ENCODE assay signal across 7 cellular contexts in genomic region chr17:4858880-4859260, GRCh38. TPM values are rescaled to one million over a fixed set of nuclear protein-coding genes. Genes with fewer than 3 reads are reported as not detected.
DNase-seq lines count a peak whose midpoint lies in the region; ATAC-seq and TF ChIP-seq lines count a peak whose summit lies in the region.
"Had no signal": no experiment of that assay in that cellular context is flagged by ENCODE, and none has a peak within 500 bp of the region (broad histone marks: within the 10 kb centered on the region; RNA-seq: fewer than 3 reads in every experiment).

No MANE protein-coding gene starts in this region.

- peak in 37 of 56 donors; percentile 11 to 67 (median 37) for DNase-seq in amygdala (lab: John Stamatoyannopoulos, UW)
- no peak for DNase-seq in tibial nerve (ENCODE audit: low spot score in 2 of 2)
- no peak for DNase-seq in natural killer cell treated with Interleukin-12 subunit alpha and Interleukin-12 subunit beta and Interleukin-15 and Interleukin-18, amount 100 ng/mL, for 72 hours (ENCODE audit: low spot score)
- no peak for DNase-seq in dedifferentiated amniotic fluid mesenchymal stem cell (ENCODE audit: extremely low spot score)
- no peak for DNase-seq in NCI-H2227 treated with DMSO at 0.1 percent for 48 hours (lab: John Stamatoyannopoulos, UW)
- DNase-seq: NCI-H1436 treated with DMSO at 0.1 percent for 48 hours had no signal

- ATAC-seq in natural killer cell treated with Interleukin-12 subunit alpha and Interleukin-12 subunit beta and Interleukin-15 and Interleukin-18, amount 100 ng/mL, for 72 hours = no peak

- 23 to 33% methylated on average over 5 of the region's 5 CpGs for WGBS in tibial nerve, 2 donors

- H3K4me3 ChIP-seq in iPS-15b (ENCODE audit: low read depth, low read length) = peak overlapping the region; percentile 1
- H3K4me3 ChIP-seq in tibial nerve = no peak overlapping the region

- H3K36me3 ChIP-seq in iPS-15b (ENCODE audit: control insufficient read depth, insufficient read depth, low read length) = peaks cover 7% of the 10 kb centered on the region
- H3K36me3 ChIP-seq in tibial nerve = no peaks in the 10 kb centered on the region

- H3K27ac Mint-ChIP-seq in natural killer cell treated with Interleukin-12 subunit alpha and Interleukin-12 subunit beta and Interleukin-15 and Interleukin-18, amount 100 ng/mL, for 72 hours = no peak overlapping the region

- H3K36me3 Mint-ChIP-seq in natural killer cell treated with Interleukin-12 subunit alpha and Interleukin-12 subunit beta and Interleukin-15 and Interleukin-18, amount 100 ng/mL, for 72 hours = no peaks in the 10 kb centered on the region

- no peak for TF ChIP-seq CTCF in tibial nerve (IDR thresholded peaks at IDR 0.05)

- peak overlapping the region; percentile 36 to 91 (median 81) for H3K27ac ChIP-seq in tibial nerve

- H3K27me3 ChIP-seq in iPS-15b (ENCODE audit: control insufficient read depth, insufficient read depth, low read length) = no peaks in the 10 kb centered on the region
- no peaks in the 10 kb centered on the region for H3K27me3 ChIP-seq in tibial nerve

- no peak for TF ChIP-seq EP300 in tibial nerve (IDR thresholded peaks at IDR 0.05)

- H3K4me1 ChIP-seq in iPS-15b (ENCODE audit: control insufficient read depth, insufficient read depth, low read length) (peaks cover 37% of the 10 kb centered on the region), tibial nerve (peaks cover 0 to 84% (median 43%) of the 10 kb centered on the region in 4 donors)

- no peak for TF ChIP-seq POLR2A in tibial nerve (IDR thresholded peaks at IDR 0.05)

- H3K4me1 Mint-ChIP-seq in natural killer cell treated with Interleukin-12 subunit alpha and Interleukin-12 subunit beta and Interleukin-15 and Interleukin-18, amount 100 ng/mL, for 72 hours (ENCODE audit: low read depth in 2 of 2) = peaks cover 10 to 29% of the 10 kb centered on the region in 2 donors

- no peaks in the 10 kb centered on the region for H3K9me3 Mint-ChIP-seq in natural killer cell treated with Interleukin-12 subunit alpha and Interleukin-12 subunit beta and Interleukin-15 and Interleukin-18, amount 100 ng/mL, for 72 hours

- H3K27me3 Mint-ChIP-seq in natural killer cell treated with Interleukin-12 subunit alpha and Interleukin-12 subunit beta and Interleukin-15 and Interleukin-18, amount 100 ng/mL, for 72 hours = no peaks in the 10 kb centered on the region

- H3K4me3 Mint-ChIP-seq in natural killer cell treated with Interleukin-12 subunit alpha and Interleukin-12 subunit beta and Interleukin-15 and Interleukin-18, amount 100 ng/mL, for 72 hours = no peak overlapping the region

- H3K9me3 ChIP-seq in iPS-15b (ENCODE audit: control insufficient read depth, insufficient read depth, low read length) (no peaks in the 10 kb centered on the region), tibial nerve (no peaks in the 10 kb centered on the region)

- H3K9ac ChIP-seq in iPS-15b (ENCODE audit: low read depth, low read length) = no peak overlapping the region

RNA-seq across cellular contexts. Expression of gene MINK1, which starts 25.7 kb away (rescaled TPM):
- 10 to 100 TPM; 57.1 to 94.3 (median 85.7) TPM for total RNA-seq in tibial nerve
- total RNA-seq in natural killer cell treated with Interleukin-12 subunit alpha and Interleukin-12 subunit beta and Interleukin-15 and Interleukin-18, amount 100 ng/mL, for 72 hours = 10 to 100 TPM; 72.4 to 98.2 TPM

RNA-seq across cellular contexts. Expression of gene C17orf107, which starts 40.5 kb away (rescaled TPM):
- total RNA-seq in tibial nerve = 1 to 10 TPM in 3 of 4 donors, under 1 TPM in 1; 0.90 to 2.0 (median 1.3) TPM
- total RNA-seq in natural killer cell treated with Interleukin-12 subunit alpha and Interleukin-12 subunit beta and Interleukin-15 and Interleukin-18, amount 100 ng/mL, for 72 hours = 1 to 10 TPM; 1.3 to 2.3 TPM

RNA-seq across cellular contexts. Expression of gene CHRNE, which starts 44.0 kb away (rescaled TPM):
- total RNA-seq in tibial nerve = 1 to 10 TPM in 2 of 4 donors, under 1 TPM in 2; 0.22 to 2.5 (median 1.0) TPM
- 1 to 10 TPM; 3.9 to 7.6 TPM for total RNA-seq in natural killer cell treated with Interleukin-12 subunit alpha and Interleukin-12 subunit beta and Interleukin-15 and Interleukin-18, amount 100 ng/mL, for 72 hours

RNA-seq across cellular contexts. Expression of gene PLD2, which starts 51.9 kb away (rescaled TPM):
- total RNA-seq in tibial nerve = 10 to 100 TPM; 17.2 to 63.0 (median 30.1) TPM
- 10 to 100 TPM; 38.4 to 46.9 TPM for total RNA-seq in natural killer cell treated with Interleukin-12 subunit alpha and Interleukin-12 subunit beta and Interleukin-15 and Interleukin-18, amount 100 ng/mL, for 72 hours

Comparison
In these comparisons a context has a peak if more than half of its experiments do, and no peak if none do; other contexts are left out.
1. DNase-seq: peak in amygdala (37 of 56); none in tibial nerve (0 of 2), natural killer cell treated with Interleukin-12 subunit alpha and Interleukin-12 subunit beta and Interleukin-15 and Interleukin-18, amount 100 ng/mL, for 72 hours (single experiment), dedifferentiated amniotic fluid mesenchymal stem cell (single experiment) and NCI-H2227 treated with DMSO at 0.1 percent for 48 hours (single experiment).